Comparison of ENCODE assay signal across 23 cellular contexts in the genomic region with DNA sequence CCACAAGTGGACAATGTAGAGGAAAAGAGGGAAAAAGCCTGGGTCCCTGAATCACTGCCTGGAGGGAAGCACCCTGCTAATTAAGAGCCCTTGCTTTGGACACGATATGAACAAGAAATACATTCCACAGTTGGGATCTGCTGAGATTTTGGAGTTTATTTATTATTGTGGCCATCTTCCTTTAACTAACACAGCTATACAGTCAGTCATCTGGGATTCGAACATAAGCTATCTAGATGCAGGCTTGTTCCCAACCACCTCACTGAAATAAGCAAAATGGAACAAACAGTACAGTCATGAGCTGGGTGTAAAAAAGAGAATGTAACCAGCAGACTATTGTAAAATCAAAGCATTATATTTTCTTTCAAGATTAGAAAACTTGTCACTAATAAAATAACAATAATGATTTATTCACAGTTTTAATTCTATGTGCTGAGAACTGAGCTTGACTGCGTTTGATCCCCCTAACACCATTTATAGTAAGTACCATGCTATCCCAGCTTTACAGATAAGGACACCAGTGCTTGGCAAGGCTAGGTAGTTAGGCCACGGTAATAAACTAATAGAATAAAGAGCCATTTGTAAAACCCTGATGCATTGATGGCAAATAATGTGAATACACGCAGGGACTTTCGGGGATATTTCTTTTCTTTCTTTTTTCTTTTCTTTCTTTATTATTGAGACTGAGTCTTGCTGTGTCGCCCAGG.
"Had no signal": no experiment of that assay in that cellular context is flagged by ENCODE, and none has a peak within 500 bp of the region (broad histone marks: within the 10 kb centered on the region; RNA-seq: fewer than 3 reads in every experiment).

No MANE protein-coding gene starts in this region.

- H3K4me3 ChIP-seq: cardiac muscle cell, Peyer's patch had no signal

- H3K27ac ChIP-seq: brain microvascular endothelial cell, cardiac muscle cell, Peyer's patch, RWPE1 had no signal

- H3K4me1 ChIP-seq: Peyer's patch had no signal

- H3K36me3 ChIP-seq: brain microvascular endothelial cell, cardiac muscle cell, Peyer's patch had no signal

- DNase-seq: activated B cell treated with CpG ODN at 0.5 μM for 24 hours; activated CD4-positive, alpha-beta memory T cell treated with anti-CD3 and anti-CD28 coated beads for 36 hours; activated CD4-positive, alpha-beta T cell treated with anti-CD3 and anti-CD28 coated beads, Interleukin-2, amount 10 ng/mL, durations not matched to agents 7 days and 5 days; activated CD8-positive, alpha-beta memory T cell treated with anti-CD3 and anti-CD28 coated beads for 24 hours; activated effector memory CD4-positive, alpha-beta T cell treated with anti-CD3 and anti-CD28 coated beads, Interleukin-2, amount 50 U/mL, for 16 hours; activated naive CD4-positive, alpha-beta T cell treated with Interleukin-2 at 50 U/mL for 16 hours; activated T-cell treated with anti-CD3 and anti-CD28 coated beads, Interleukin-2, amount 50 U/mL, for 4 hours; amygdala; brain microvascular endothelial cell; MM.1S; NCI-H1105; NCI-H1436; NCI-H1694 treated with DMSO at 0.1 percent for 48 hours; NCI-H2029 treated with DMSO at 0.1 percent for 48 hours; NCI-H345; NCI-H510A; NCI-H526 treated with DMSO at 0.1 percent for 48 hours; NCI-H82; OCI-M1; Peyer's patch; SHP77 had no signal

- H3K27me3 ChIP-seq: brain microvascular endothelial cell, cardiac muscle cell, Peyer's patch had no signal

- ATAC-seq: activated T-cell treated with anti-CD3 and anti-CD28 coated beads, Interleukin-2, amount 50 U/mL, for 4 hours had no signal

- H3K9me3 ChIP-seq: Peyer's patch had no signal
